Comparison of ENCODE assay signal across 8 cellular contexts in genomic region chr1:71080782-71081696, GRCh38. TPM values are rescaled to one million over a fixed set of nuclear protein-coding genes. Genes with fewer than 3 reads are reported as not detected.
DNase-seq lines count a peak whose midpoint lies in the region; ATAC-seq, FAIRE-seq and TF ChIP-seq lines count a peak whose summit lies in the region.

ZRANB2 (minus strand) TSS chr1:71081035; CDS start chr1:71080995, 40 bp downstream.

- no peak for FAIRE-seq in HTR-8/SVneo (lab: Jason Lieb, UNC)

- peaks cover 5% of the 10 kb centered on the region for H3K9me3 ChIP-seq in endodermal cell (ENCODE audit: control insufficient read depth, low read length)

- peaks cover 19% of the 10 kb centered on the region for H3K36me3 Mint-ChIP-seq in activated CD8-positive, alpha-beta memory T cell treated with anti-CD3 and anti-CD28 coated beads, Interleukin-2, amount 10 ng/mL, durations not matched to agents 7 days and 5 days
- peaks cover 20% of the 10 kb centered on the region for H3K36me3 Mint-ChIP-seq in endodermal cell (ENCODE audit: low read depth)

- H3K27ac ChIP-seq in endodermal cell (ENCODE audit: low read depth, low read length): peak within 1 kb of the TSS; percentile 96

- H3K27ac Mint-ChIP-seq in activated CD8-positive, alpha-beta memory T cell treated with anti-CD3 and anti-CD28 coated beads, Interleukin-2, amount 10 ng/mL, durations not matched to agents 7 days and 5 days: peak within 1 kb of the TSS; percentile 99
- peak within 1 kb of the TSS; percentile 100 for H3K27ac Mint-ChIP-seq in endodermal cell

- peaks cover 25% of the 10 kb centered on the region for H3K27me3 ChIP-seq in endodermal cell (ENCODE audit: control insufficient read depth, insufficient read depth, low read length, poor library complexity, severe bottlenecking)

- TF ChIP-seq CTCF in endodermal cell (conservative IDR thresholded peaks at IDR 0.05): peak; percentile 76

- peaks cover 4% of the 10 kb centered on the region for H3K4me1 ChIP-seq in endodermal cell (ENCODE audit: control insufficient read depth, insufficient read depth, low read length)

- peaks cover 28% of the 10 kb centered on the region for H3K4me1 Mint-ChIP-seq in activated CD8-positive, alpha-beta memory T cell treated with anti-CD3 and anti-CD28 coated beads, Interleukin-2, amount 10 ng/mL, durations not matched to agents 7 days and 5 days
- peaks cover 8% of the 10 kb centered on the region for H3K4me1 Mint-ChIP-seq in endodermal cell

- H3K9me3 Mint-ChIP-seq in activated CD8-positive, alpha-beta memory T cell treated with anti-CD3 and anti-CD28 coated beads, Interleukin-2, amount 10 ng/mL, durations not matched to agents 7 days and 5 days (ENCODE audit: low read depth): no peaks in the 10 kb centered on the region
- peaks cover 6% of the 10 kb centered on the region for H3K9me3 Mint-ChIP-seq in endodermal cell

- peaks cover 6% of the 10 kb centered on the region for H3K27me3 Mint-ChIP-seq in activated CD8-positive, alpha-beta memory T cell treated with anti-CD3 and anti-CD28 coated beads, Interleukin-2, amount 10 ng/mL, durations not matched to agents 7 days and 5 days
- peaks cover 31% of the 10 kb centered on the region for H3K27me3 Mint-ChIP-seq in endodermal cell (ENCODE audit: insufficient read depth)

- CTCF ChIA-PET in activated CD8-positive, alpha-beta memory T cell treated with anti-CD3 and anti-CD28 coated beads, Interleukin-2, amount 10 ng/mL, durations not matched to agents 7 days and 5 days (lab: Charles Lee): interaction anchor here (0.9 to 2.2 kb wide), 9 partner anchors 10 to 876 kb away, joined by 3 to 11 read pairs (median 4); partner anchors contain the start of genes ANKRD13C and LRRC40

- H3K36me3 ChIP-seq in endodermal cell (ENCODE audit: control insufficient read depth, insufficient read depth, low read length): peaks cover 24% of the 10 kb centered on the region

- WGBS in endodermal cell (ENCODE audit: insufficient coverage in 1 of 2, insufficient read length in 1 of 2), 2 experiments: 1% methylated on average over 20 to 30 of the region's 31 CpGs

- peak; percentile 98 for DNase-seq in COR-L47 (lab: John Stamatoyannopoulos, UW)
- DNase-seq in HTR-8/SVneo (ENCODE audit: insufficient read length, low spot score): peak; percentile 79
- DNase-seq in NOMO-1 treated with dmso at 0.1 percent for 144 hours (lab: John Stamatoyannopoulos, UW; ENCODE audit: unreplicated experiment): peak; percentile 92
- peak; percentile 95 for DNase-seq in activated CD8-positive, alpha-beta memory T cell treated with anti-CD3 and anti-CD28 coated beads, Interleukin-2, amount 10 ng/mL, durations not matched to agents 7 days and 5 days
- peak; percentile 95 for DNase-seq in endodermal cell
- DNase-seq in mesenteric fat pad (ENCODE audit: low spot score): peak; percentile 91
- peak; percentile 70 to 85 for DNase-seq in stimulated activated CD8-positive, alpha-beta memory T cell treated with anti-CD3 and anti-CD28 coated beads, Interleukin-15, amount 100 ng/mL, for 4 hours (ENCODE audit: low read depth in 2 of 2)

- H3K9ac ChIP-seq in endodermal cell (ENCODE audit: extremely low read depth, low read length, poor library complexity, severe bottlenecking): peak within 1 kb of the TSS; percentile 96

- H3K4me3 ChIP-seq in endodermal cell (ENCODE audit: low read length): peak within 1 kb of the TSS; percentile 96

- peak; percentile 100 for ATAC-seq in GM21360 (IDR thresholded peaks at IDR 0.05; ENCODE audit: unreplicated experiment)
- ATAC-seq in activated CD8-positive, alpha-beta memory T cell treated with anti-CD3 and anti-CD28 coated beads, Interleukin-2, amount 10 ng/mL, durations not matched to agents 7 days and 5 days: peak; percentile 98

- peak within 1 kb of the TSS; percentile 97 for H3K4me3 Mint-ChIP-seq in activated CD8-positive, alpha-beta memory T cell treated with anti-CD3 and anti-CD28 coated beads, Interleukin-2, amount 10 ng/mL, durations not matched to agents 7 days and 5 days
- peak within 1 kb of the TSS; percentile 96 for H3K4me3 Mint-ChIP-seq in endodermal cell

RNA-seq across cellular contexts. Expression of gene ZRANB2, which starts in this region (rescaled TPM):
- total RNA-seq in activated CD8-positive, alpha-beta memory T cell treated with anti-CD3 and anti-CD28 coated beads, Interleukin-2, amount 10 ng/mL, durations not matched to agents 7 days and 5 days: 100 to 1,000 TPM; 118 to 119 TPM
- total RNA-seq in endodermal cell: 10 to 100 TPM; 82.4 to 94.0 TPM
- polyA plus RNA-seq in endodermal cell (2013, experiment 1 of 2): 105 TPM
- polyA plus RNA-seq in endodermal cell (2013, experiment 2 of 2): 97.3 TPM
- 61.9 TPM for total RNA-seq in mesenteric fat pad

Comparison
In these comparisons a context has a peak if more than half of its experiments do, and no peak if none do; other contexts are left out.
1. Peak in every context shown above with its lines: DNase-seq, ATAC-seq, H3K4me3 ChIP-seq and H3K27ac ChIP-seq.